In the genomic region with DNA sequence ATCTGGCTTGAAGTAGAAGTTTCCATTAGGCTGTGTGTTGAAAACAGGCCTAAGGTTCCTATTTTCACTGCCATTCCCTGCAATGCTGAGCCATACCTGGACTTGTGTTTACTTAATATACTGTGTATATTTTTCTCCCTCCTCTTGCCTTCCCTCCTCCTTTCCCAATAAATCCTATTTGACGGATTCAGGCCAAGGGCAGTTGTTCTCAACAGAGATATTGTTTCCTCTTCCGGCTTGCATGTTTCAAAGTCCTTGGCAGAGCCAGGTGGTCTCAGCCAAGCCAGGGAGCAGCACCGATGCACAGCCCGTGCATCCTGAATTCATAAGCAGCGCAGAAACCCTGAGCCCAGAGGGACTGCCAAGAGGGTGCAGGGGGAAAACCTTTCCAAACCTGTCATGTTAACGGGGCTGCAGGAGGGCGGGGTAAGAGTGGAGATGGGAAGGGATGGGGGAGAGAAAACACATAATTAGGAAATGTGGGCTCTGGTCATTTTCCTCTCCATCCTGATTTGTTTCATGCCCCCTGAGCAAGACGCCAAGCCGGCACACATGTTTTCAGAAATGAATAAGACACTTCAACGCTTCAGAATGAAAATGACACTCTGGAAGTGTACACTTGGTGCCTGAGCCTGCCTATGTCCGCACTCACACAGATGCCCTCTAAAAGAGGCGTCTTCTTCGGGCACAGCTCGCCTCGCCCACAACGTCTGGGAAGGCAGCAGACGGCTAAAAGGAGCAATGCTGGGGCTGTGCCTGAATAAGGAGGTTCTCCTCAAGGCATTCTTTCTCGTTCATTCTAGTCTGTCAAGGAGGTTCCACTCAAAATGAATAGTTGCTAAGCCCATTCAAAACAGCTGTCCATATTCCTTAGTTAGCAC, we compare ENCODE assay signal across 21 cellular contexts.
"Had no signal": no experiment of that assay in that cellular context is flagged by ENCODE, and none has a peak within 500 bp of the region (broad histone marks: within the 10 kb centered on the region; RNA-seq: fewer than 3 reads in every experiment).

No MANE protein-coding gene starts in this region.

- H3K9me3 Mint-ChIP-seq: central memory CD8-positive, alpha-beta T cell; endodermal cell; memory B cell; naive thymus-derived CD4-positive, alpha-beta T cell; stimulated activated naive CD8-positive, alpha-beta T cell treated with anti-CD3 and anti-CD28 coated beads, Interleukin-15, Interleukin-2, amounts not matched to agents 100 ng/mL and 50 ng/mL, for 24 hours had no signal

- H3K4me3 Mint-ChIP-seq: activated CD8-positive, alpha-beta T cell treated with anti-CD3 and anti-CD28 coated beads, Interleukin-2, amount 10 ng/mL, durations not matched to agents 7 days and 5 days; activated naive CD8-positive, alpha-beta T cell; central memory CD8-positive, alpha-beta T cell; endodermal cell; memory B cell; naive thymus-derived CD4-positive, alpha-beta T cell; stimulated activated naive CD8-positive, alpha-beta T cell treated with anti-CD3 and anti-CD28 coated beads, Interleukin-15, Interleukin-2, amounts not matched to agents 100 ng/mL and 50 ng/mL, for 24 hours had no signal

- H3K4me1 ChIP-seq: breast epithelium, heart left ventricle, sigmoid colon, thyroid gland had no signal

- H3K4me3 ChIP-seq: breast epithelium, heart left ventricle, sigmoid colon, thyroid gland had no signal

- H3K27me3 Mint-ChIP-seq: activated naive CD8-positive, alpha-beta T cell; central memory CD8-positive, alpha-beta T cell; progenitor cell of endocrine pancreas; stimulated activated naive CD8-positive, alpha-beta T cell treated with anti-CD3 and anti-CD28 coated beads, Interleukin-15, Interleukin-2, amounts not matched to agents 100 ng/mL and 50 ng/mL, for 24 hours had no signal

- H3K4me1 Mint-ChIP-seq: central memory CD8-positive, alpha-beta T cell; memory B cell had no signal

- DNase-seq: activated CD4-positive, alpha-beta T cell treated with anti-CD3 and anti-CD28 coated beads for 1 hour; activated CD4-positive, alpha-beta T cell treated with anti-CD3 and anti-CD28 coated beads, Interleukin-2, amount 50 U/mL, for 1 hour; activated CD8-positive, alpha-beta T cell treated with anti-CD3 and anti-CD28 coated beads, Interleukin-2, amount 10 ng/mL, durations not matched to agents 7 days and 5 days; endodermal cell; heart left ventricle; naive thymus-derived CD4-positive, alpha-beta T cell; retina; sigmoid colon; stimulated activated CD4-positive, alpha-beta T cell treated with anti-CD3 and anti-CD28 coated beads, Interleukin-12 subunit alpha, Interleukin-12 subunit beta, amount 100 ng/mL, for 4 hours; stimulated activated CD4-positive, alpha-beta T cell treated with anti-CD3 and anti-CD28 coated beads, Interleukin-4, amount 100 ng/mL, for 4 hours; substantia nigra; T-helper 9 cell; thyroid gland had no signal

- H3K36me3 ChIP-seq: breast epithelium, heart left ventricle, sigmoid colon, thyroid gland had no signal

- H3K9me3 ChIP-seq: breast epithelium, heart left ventricle, sigmoid colon, thyroid gland had no signal

- H3K27ac Mint-ChIP-seq: activated CD8-positive, alpha-beta T cell treated with anti-CD3 and anti-CD28 coated beads, Interleukin-2, amount 10 ng/mL, durations not matched to agents 7 days and 5 days; activated naive CD8-positive, alpha-beta T cell; endodermal cell; memory B cell; naive thymus-derived CD4-positive, alpha-beta T cell; progenitor cell of endocrine pancreas; stimulated activated naive CD8-positive, alpha-beta T cell treated with anti-CD3 and anti-CD28 coated beads, Interleukin-15, Interleukin-2, amounts not matched to agents 100 ng/mL and 50 ng/mL, for 24 hours had no signal

- H3K27ac ChIP-seq: breast epithelium, heart left ventricle, sigmoid colon, thyroid gland had no signal

- FAIRE-seq: colon, islet of Langerhans had no signal

- H3K36me3 Mint-ChIP-seq: activated naive CD8-positive, alpha-beta T cell; memory B cell had no signal

- H3K27me3 ChIP-seq: breast epithelium, heart left ventricle, sigmoid colon, thyroid gland had no signal

- ATAC-seq: activated CD8-positive, alpha-beta T cell treated with anti-CD3 and anti-CD28 coated beads, Interleukin-2, amount 10 ng/mL, durations not matched to agents 7 days and 5 days; heart left ventricle; naive thymus-derived CD4-positive, alpha-beta T cell had no signal
